In genomic region chr3:50525987-50526386, GRCh38 we compare ENCODE assay signal across 9 cellular contexts. TPM values are rescaled to one million over a fixed set of nuclear protein-coding genes. Genes with fewer than 3 reads are reported as not detected.
DNase-seq lines count a peak whose midpoint lies in the region; ATAC-seq and TF ChIP-seq lines count a peak whose summit lies in the region.
"Had no signal": no experiment of that assay in that cellular context is flagged by ENCODE, and none has a peak within 500 bp of the region (broad histone marks: within the 10 kb centered on the region; RNA-seq: fewer than 3 reads in every experiment).

No MANE protein-coding gene starts in this region.

- H3K9ac ChIP-seq in neural progenitor cell, result no peak overlapping the region
- H3K9ac ChIP-seq: BLaER1 had no signal

- no peak for ATAC-seq in GM21786 (IDR thresholded peaks at IDR 0.05; ENCODE audit: unreplicated experiment)

- H3K4me1 ChIP-seq in breast epithelium (no peaks in the 10 kb centered on the region), neural progenitor cell (peaks cover 19% of the 10 kb centered on the region), suprapubic skin (peaks cover 10% of the 10 kb centered on the region)

- 37% methylated on average over 6 of the region's 6 CpGs for WGBS in suprapubic skin

- no peaks in the 10 kb centered on the region for H3K36me3 ChIP-seq in breast epithelium
- no peaks in the 10 kb centered on the region for H3K36me3 ChIP-seq in neural progenitor cell
- H3K36me3 ChIP-seq in suprapubic skin, result no peaks in the 10 kb centered on the region
- H3K36me3 ChIP-seq: BLaER1 had no signal

- H3K27me3 Mint-ChIP-seq in MCF 10A (ENCODE audit: insufficient read depth, unreplicated experiment) (peaks cover 21% of the 10 kb centered on the region), neural progenitor cell (ENCODE audit: insufficient read depth, low read depth) (peaks cover 25% of the 10 kb centered on the region)

- H3K4me3 Mint-ChIP-seq in MCF 10A (ENCODE audit: unreplicated experiment) (no peak overlapping the region), neural progenitor cell (no peak overlapping the region)

- CTCF ChIA-PET in MCF 10A (lab: Yijun Ruan, JAX), result interaction anchor here (0.5 to 4.9 kb wide), 2 partner anchors 16 to 155 kb away, joined by 3 to 18 read pairs; no protein-coding TSS in a partner anchor

- H3K4me1 Mint-ChIP-seq in MCF 10A (ENCODE audit: insufficient read depth, unreplicated experiment) (no peaks in the 10 kb centered on the region), neural progenitor cell (peaks cover 4% of the 10 kb centered on the region)

- no peak for TF ChIP-seq POLR2A in breast epithelium (IDR thresholded peaks at IDR 0.05)
- TF ChIP-seq POLR2A in suprapubic skin (IDR thresholded peaks at IDR 0.05), result no peak

- POLR2A ChIA-PET in MCF 10A (lab: Yijun Ruan, JAX), result no interaction called here

- intact Hi-C loops in MCF 10A (cut with micrococcal nuclease), result no loop called here
- intact Hi-C loops in breast epithelium (cut with DNase I; ENCODE audit: low total_unique reads), result loop anchor here (10.0 kb wide), 1 partner anchor 91 kb away; no protein-coding TSS in a partner anchor

- H3K79me2 ChIP-seq in neural progenitor cell (ENCODE audit: low read depth), result no peaks in the 10 kb centered on the region

- TF ChIP-seq CTCF in MCF 10A (IDR thresholded peaks at IDR 0.05; ENCODE audit: unreplicated experiment), result no peak
- TF ChIP-seq CTCF in breast epithelium (IDR thresholded peaks at IDR 0.05), result no peak
- TF ChIP-seq CTCF in choroid plexus epithelial cell (conservative IDR thresholded peaks at IDR 0.05; ENCODE audit: low read depth, low read length), result no peak
- TF ChIP-seq CTCF in neural progenitor cell (IDR thresholded peaks at IDR 0.05), result no peak
- TF ChIP-seq CTCF in suprapubic skin (IDR thresholded peaks at IDR 0.05), result no peak

- H3K9me3 ChIP-seq in breast epithelium, result no peaks in the 10 kb centered on the region
- H3K9me3 ChIP-seq in neural progenitor cell (ENCODE audit: low read depth), result no peaks in the 10 kb centered on the region
- H3K9me3 ChIP-seq in suprapubic skin, result no peaks in the 10 kb centered on the region
- H3K9me3 ChIP-seq: BLaER1 had no signal

- DNase-seq in MCF 10A (ENCODE audit: unreplicated experiment) (peak; percentile 71), breast epithelium (ENCODE audit: low spot score in 2 of 2) (no peak), UCSD-AML1 (lab: John Stamatoyannopoulos, UW; ENCODE audit: unreplicated experiment) (peak; percentile 70), choroid plexus epithelial cell (ENCODE audit: low read depth) (peak; percentile 63), neural progenitor cell (ENCODE audit: low spot score) (peak; percentile 87), amniotic stem cell (lab: John Stamatoyannopoulos, UW) (no peak), suprapubic skin (ENCODE audit: low spot score in 2 of 2) (no peak)

- H3K27me3 ChIP-seq in breast epithelium (no peaks in the 10 kb centered on the region), neural progenitor cell (peaks cover 12% of the 10 kb centered on the region), suprapubic skin (peaks cover 4% of the 10 kb centered on the region)

- no peak overlapping the region for H3K4me2 ChIP-seq in neural progenitor cell
- H3K4me2 ChIP-seq: BLaER1 had no signal

- peaks cover 11% of the 10 kb centered on the region for H4K20me1 ChIP-seq in neural progenitor cell (ENCODE audit: low read depth)

- TF ChIP-seq EP300 in suprapubic skin (IDR thresholded peaks at IDR 0.05), result no peak

- no peaks in the 10 kb centered on the region for H3K36me3 Mint-ChIP-seq in MCF 10A (ENCODE audit: insufficient read depth, unreplicated experiment)
- no peaks in the 10 kb centered on the region for H3K36me3 Mint-ChIP-seq in neural progenitor cell

- no peak overlapping the region for H2AFZ ChIP-seq in neural progenitor cell (replicated peaks)

- H3F3A ChIP-seq in neural progenitor cell (ENCODE audit: low read depth), result no peaks in the 10 kb centered on the region

- H3K4me3 ChIP-seq in breast epithelium (no peak overlapping the region), choroid plexus epithelial cell (ENCODE audit: low read depth, low read length) (no peak overlapping the region), neural progenitor cell (no peak overlapping the region), suprapubic skin (no peak overlapping the region)
- H3K4me3 ChIP-seq: BLaER1 had no signal

- H3K27ac Mint-ChIP-seq in MCF 10A (ENCODE audit: low read depth, unreplicated experiment) (no peak overlapping the region), neural progenitor cell (no peak overlapping the region)

- BruUV-seq in MCF 10A (replicated peaks; lab: Mats Ljungman, UMichigan), result no TSS peak

- H3K27ac ChIP-seq in breast epithelium (no peak overlapping the region), neural progenitor cell (no peak overlapping the region), suprapubic skin (no peak overlapping the region)
- H3K27ac ChIP-seq: BLaER1 had no signal

- H3K9me3 Mint-ChIP-seq in MCF 10A (ENCODE audit: unreplicated experiment) (no peaks in the 10 kb centered on the region), neural progenitor cell (no peaks in the 10 kb centered on the region)

RNA-seq across cellular contexts. Expression of gene CACNA2D2, which starts 22.6 kb away (rescaled TPM):
- total RNA-seq in MCF 10A (2022), result not detected in 2 replicates
- 1 to 10 TPM in 2 of 3 donors, under 1 TPM in 1; 0.80 to 2.0 (median 1.5) TPM for total RNA-seq in breast epithelium
- total RNA-seq in neural progenitor cell (ENCODE audit: low replicate concordance), result 4.3 and 9.5 TPM in 2 replicates
- 1 to 10 TPM; 1.4 to 5.6 (median 1.7) TPM for total RNA-seq in suprapubic skin

RNA-seq across cellular contexts. Expression of gene C3orf18, which starts 41.6 kb away (rescaled TPM):
- total RNA-seq in MCF 10A (2022) (1.3 and 1.9 TPM in 2 replicates), breast epithelium (10 to 100 TPM; 10.7 to 16.8 (median 15.1) TPM), neural progenitor cell (ENCODE audit: low replicate concordance) (8.5 and 15.6 TPM in 2 replicates), suprapubic skin (1 to 10 TPM; 1.3 to 3.7 (median 2.2) TPM)

RNA-seq across cellular contexts. Expression of gene HEMK1, which starts 43.3 kb away (rescaled TPM):
- total RNA-seq in MCF 10A (2022) (19.9 and 23.8 TPM in 2 replicates), breast epithelium (10 to 100 TPM in 1 of 3 donors, 1 to 10 TPM in 2; 6.1 to 10.7 (median 9.2) TPM), neural progenitor cell (ENCODE audit: low replicate concordance) (9.3 and 20.8 TPM in 2 replicates), suprapubic skin (10 to 100 TPM in 1 of 4 donors, 1 to 10 TPM in 3; 3.8 to 10.6 (median 8.4) TPM)

Comparison
In these comparisons a context has a peak if more than half of its experiments do, and no peak if none do; other contexts are left out.
1. DNase-seq: peak in MCF 10A (single experiment), UCSD-AML1 (single experiment), choroid plexus epithelial cell (single experiment) and neural progenitor cell (single experiment); none in breast epithelium (0 of 2), amniotic stem cell (single experiment) and suprapubic skin (0 of 2).